In genomic region chr17:58370309-58370708, GRCh38 we compare ENCODE assay signal across 19 cellular contexts. TPM values are rescaled to one million over a fixed set of nuclear protein-coding genes. Genes with fewer than 3 reads are reported as not detected.
DNase-seq lines count a peak whose midpoint lies in the region; ATAC-seq and TF ChIP-seq lines count a peak whose summit lies in the region.
"Had no signal": no experiment of that assay in that cellular context is flagged by ENCODE, and none has a peak within 500 bp of the region (broad histone marks: within the 10 kb centered on the region; RNA-seq: fewer than 3 reads in every experiment).

No MANE protein-coding gene starts in this region.

- H3K36me3 ChIP-seq in CD8-positive, alpha-beta T cell (ENCODE audit: insufficient read depth, low read length), result no peaks in the 10 kb centered on the region

- intact Hi-C loops in CD8-positive, alpha-beta T cell (cut with DNase I, micrococcal nuclease), result no loop called here
- intact Hi-C loops in cardiac septum (cut with DNase I), result no loop called here

- no peaks in the 10 kb centered on the region for H3K27me3 ChIP-seq in CD8-positive, alpha-beta T cell (ENCODE audit: insufficient read depth, low read length)

- no peak overlapping the region for H3K27ac Mint-ChIP-seq in CD8-positive, alpha-beta T cell
- H3K27ac Mint-ChIP-seq in central memory CD8-positive, alpha-beta T cell (ENCODE audit: low read depth), result peak overlapping the region; percentile 88
- no peak overlapping the region for H3K27ac Mint-ChIP-seq in memory B cell
- peak overlapping the region; percentile 30 for H3K27ac Mint-ChIP-seq in stimulated activated memory B cell treated with anti-CD40 and anti-IgM and Interleukin-4, amounts not matched to agents 10 μg/mL and 1 μg/mL and 100 μg/mL, for 72 hours
- H3K27ac Mint-ChIP-seq: CD4-positive, alpha-beta T cell had no signal

- no peak overlapping the region for H3K27ac ChIP-seq in CD8-positive, alpha-beta T cell (ENCODE audit: low read depth, low read length)

- H3K9me3 Mint-ChIP-seq in CD8-positive, alpha-beta T cell, result no peaks in the 10 kb centered on the region
- H3K9me3 Mint-ChIP-seq in central memory CD8-positive, alpha-beta T cell, result no peaks in the 10 kb centered on the region
- no peaks in the 10 kb centered on the region for H3K9me3 Mint-ChIP-seq in memory B cell
- H3K9me3 Mint-ChIP-seq in stimulated activated memory B cell treated with anti-CD40 and anti-IgM and Interleukin-4, amounts not matched to agents 10 μg/mL and 1 μg/mL and 100 μg/mL, for 72 hours, result no peaks in the 10 kb centered on the region
- H3K9me3 Mint-ChIP-seq: CD4-positive, alpha-beta T cell; IgD-negative memory B cell had no signal

- CTCF ChIA-PET in CD8-positive, alpha-beta T cell (lab: Charles Lee), result interaction anchor here (1.1 to 2.0 kb wide), 2 partner anchors 11 to 66 kb away, joined by 3 to 6 read pairs; no protein-coding TSS in a partner anchor

- no peak for ATAC-seq in CD8-positive, alpha-beta T cell
- ATAC-seq in central memory CD8-positive, alpha-beta T cell (replicated peaks; ENCODE audit: extremely low read depth, poor library complexity, severe bottlenecking), result peak; percentile 85
- ATAC-seq in memory B cell (ENCODE audit: low read depth), result no peak
- no peak for ATAC-seq in stimulated activated memory B cell treated with anti-CD40 and anti-IgM and Interleukin-4, amounts not matched to agents 10 μg/mL and 1 μg/mL and 100 μg/mL, for 72 hours
- no peak for ATAC-seq in GM18858 (IDR thresholded peaks at IDR 0.05; ENCODE audit: unreplicated experiment)

- H3K27me3 Mint-ChIP-seq in CD8-positive, alpha-beta T cell (ENCODE audit: low read depth), result no peaks in the 10 kb centered on the region
- no peaks in the 10 kb centered on the region for H3K27me3 Mint-ChIP-seq in central memory CD8-positive, alpha-beta T cell
- H3K27me3 Mint-ChIP-seq in memory B cell, result no peaks in the 10 kb centered on the region
- no peaks in the 10 kb centered on the region for H3K27me3 Mint-ChIP-seq in stimulated activated memory B cell treated with anti-CD40 and anti-IgM and Interleukin-4, amounts not matched to agents 10 μg/mL and 1 μg/mL and 100 μg/mL, for 72 hours
- H3K27me3 Mint-ChIP-seq: CD4-positive, alpha-beta T cell; IgD-negative memory B cell had no signal

- H3K4me3 Mint-ChIP-seq in CD8-positive, alpha-beta T cell, result peak overlapping the region; percentile 9
- peak overlapping the region; percentile 71 for H3K4me3 Mint-ChIP-seq in central memory CD8-positive, alpha-beta T cell
- peak overlapping the region; percentile 21 for H3K4me3 Mint-ChIP-seq in memory B cell
- H3K4me3 Mint-ChIP-seq in stimulated activated memory B cell treated with anti-CD40 and anti-IgM and Interleukin-4, amounts not matched to agents 10 μg/mL and 1 μg/mL and 100 μg/mL, for 72 hours, result no peak overlapping the region
- H3K4me3 Mint-ChIP-seq: CD4-positive, alpha-beta T cell had no signal

- H3K4me1 ChIP-seq in CD8-positive, alpha-beta T cell (ENCODE audit: insufficient read depth, low read length), result peaks cover 8% of the 10 kb centered on the region

- no peak for TF ChIP-seq CTCF in CD8-positive, alpha-beta T cell (IDR thresholded peaks at IDR 0.05)

- DNase-seq in CD8-positive, alpha-beta T cell, result no peak
- DNase-seq in central memory CD8-positive, alpha-beta T cell (ENCODE audit: low spot score in 2 of 2), result no peak
- DNase-seq in memory B cell (ENCODE audit: low spot score in 2 of 2) (no peak), OCI-M1 (lab: John Stamatoyannopoulos, UW) (no peak), cardiac septum (ENCODE audit: low spot score) (no peak)
- DNase-seq: CD4-positive, alpha-beta T cell; DMS79 treated with DMSO at 0.1 percent for 48 hours; HCEC 1CT; NCI-H1105 treated with DMSO at 0.1 percent for 48 hours; NCI-H1694 treated with DMSO at 0.1 percent for 48 hours; NCI-H2107; NCI-H345; NCI-H526; SHP77 had no signal

- H3K36me3 Mint-ChIP-seq in CD8-positive, alpha-beta T cell, result peaks cover 12% of the 10 kb centered on the region
- peaks cover 8% of the 10 kb centered on the region for H3K36me3 Mint-ChIP-seq in central memory CD8-positive, alpha-beta T cell (ENCODE audit: insufficient read depth)
- H3K36me3 Mint-ChIP-seq in memory B cell, result no peaks in the 10 kb centered on the region
- H3K36me3 Mint-ChIP-seq in stimulated activated memory B cell treated with anti-CD40 and anti-IgM and Interleukin-4, amounts not matched to agents 10 μg/mL and 1 μg/mL and 100 μg/mL, for 72 hours, result no peaks in the 10 kb centered on the region

- no peaks in the 10 kb centered on the region for H3K9me3 ChIP-seq in CD8-positive, alpha-beta T cell (ENCODE audit: low read length)

- no peak overlapping the region for H3K4me3 ChIP-seq in CD8-positive, alpha-beta T cell (ENCODE audit: low read depth, low read length)

- POLR2A ChIA-PET in CD8-positive, alpha-beta T cell (lab: Charles Lee), result interaction anchor here (1.1 to 2.6 kb wide), 4 partner anchors 9 to 49 kb away, joined by 3 to 9 read pairs (median 4); partner anchors contain the start of gene SUPT4H1

- H3K4me1 Mint-ChIP-seq in CD8-positive, alpha-beta T cell (ENCODE audit: low read depth), result peaks cover 24% of the 10 kb centered on the region
- peaks cover 47% of the 10 kb centered on the region for H3K4me1 Mint-ChIP-seq in central memory CD8-positive, alpha-beta T cell
- H3K4me1 Mint-ChIP-seq in memory B cell, result peaks cover 12% of the 10 kb centered on the region
- H3K4me1 Mint-ChIP-seq in stimulated activated memory B cell treated with anti-CD40 and anti-IgM and Interleukin-4, amounts not matched to agents 10 μg/mL and 1 μg/mL and 100 μg/mL, for 72 hours, result peaks cover 26% of the 10 kb centered on the region

RNA-seq across cellular contexts. Expression of gene SUPT4H1, which starts 18.3 kb away (rescaled TPM):
- 10 to 100 TPM; 45.2 to 59.7 TPM for total RNA-seq in CD8-positive, alpha-beta T cell
- 49.4 TPM for total RNA-seq in cardiac septum

RNA-seq across cellular contexts. Expression of gene TSPOAP1, which starts 41.7 kb away (rescaled TPM):
- 10 to 100 TPM; 27.9 to 35.3 TPM for total RNA-seq in CD8-positive, alpha-beta T cell
- 10.7 TPM for total RNA-seq in cardiac septum
- total RNA-seq: G401 had no signal

RNA-seq across cellular contexts. Expression of gene RNF43, which starts 47.0 kb away (rescaled TPM):
- 1 to 10 TPM in 1 of 2 experiments, under 1 TPM in 1; 0.61 to 1.0 TPM for total RNA-seq in CD8-positive, alpha-beta T cell
- total RNA-seq in cardiac septum, result 1.6 TPM
- total RNA-seq: G401, LHCN-M2 had no signal

Comparison
In these comparisons a context has a peak if more than half of its experiments do, and no peak if none do; other contexts are left out.
1. H3K27ac Mint-ChIP-seq: peak in central memory CD8-positive, alpha-beta T cell (single experiment) and stimulated activated memory B cell treated with anti-CD40 and anti-IgM and Interleukin-4, amounts not matched to agents 10 μg/mL and 1 μg/mL and 100 μg/mL, for 72 hours (single experiment); none in CD8-positive, alpha-beta T cell (single experiment) and memory B cell (single experiment).